Comparison of ENCODE assay signal across 8 cellular contexts in the genomic region with DNA sequence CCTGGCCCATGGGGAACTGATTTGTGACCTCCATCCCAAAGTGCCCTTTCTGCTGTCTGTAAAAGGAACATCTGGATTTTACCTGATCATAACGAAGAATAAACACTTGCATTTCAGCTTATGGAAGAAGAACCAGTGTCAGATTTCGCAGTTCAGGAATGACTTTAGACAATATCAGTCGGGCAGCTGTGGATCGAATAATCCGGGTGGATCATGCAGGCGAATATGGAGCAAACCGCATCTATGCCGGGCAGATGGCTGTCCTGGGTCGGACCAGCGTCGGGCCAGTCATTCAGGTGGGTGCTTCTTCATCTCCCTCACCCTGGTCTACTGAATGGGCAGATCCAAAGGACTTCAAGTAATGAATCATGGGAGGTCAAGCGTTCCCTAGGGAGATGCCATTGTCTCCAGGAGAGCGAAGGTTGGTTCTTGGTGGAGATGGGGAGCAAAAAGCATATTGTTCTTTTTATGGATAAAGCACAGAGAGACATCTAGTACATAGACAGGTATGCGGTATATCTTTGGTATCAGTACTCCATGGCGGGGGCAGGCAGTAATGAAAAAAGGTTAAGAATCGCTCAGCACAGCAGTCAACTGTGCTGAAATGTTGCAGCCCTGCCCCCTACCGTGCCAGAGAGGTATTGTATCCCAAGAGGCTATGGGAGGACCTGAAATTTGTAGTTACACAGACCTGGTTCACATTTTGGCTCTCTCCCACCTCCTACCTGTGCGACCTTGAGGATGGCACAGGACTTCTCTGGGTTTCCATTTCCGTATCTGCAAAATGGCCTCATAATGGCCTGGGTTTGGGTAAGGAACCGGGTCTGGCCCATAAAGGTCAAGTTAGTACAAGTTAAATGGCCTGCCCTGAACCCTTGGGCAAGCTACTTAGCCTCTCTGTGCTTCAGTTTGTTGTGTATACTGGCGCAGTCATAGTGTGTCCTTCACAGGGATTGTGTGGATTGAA. TPM values are rescaled to one million over a fixed set of nuclear protein-coding genes. Genes with fewer than 3 reads are reported as not detected.
DNase-seq lines count a peak whose midpoint lies in the region; ATAC-seq and TF ChIP-seq lines count a peak whose summit lies in the region.

No MANE protein-coding gene starts in this region.

- H3K36me3 ChIP-seq in body of pancreas (replicated peaks in 1 of 2; ENCODE audit: insufficient read depth in 1 of 2, low read depth in 2 of 2) = peaks cover 0 to 10% of the 10 kb centered on the region in 2 donors

- peak; percentile 19 to 67 (median 54) for TF ChIP-seq CTCF in body of pancreas (IDR thresholded peaks at IDR 0.05)

- no peak for ATAC-seq in body of pancreas
- no peak for ATAC-seq in HG03378 (IDR thresholded peaks at IDR 0.05; ENCODE audit: unreplicated experiment)
- no peak for ATAC-seq in GM18502 (IDR thresholded peaks at IDR 0.05; ENCODE audit: poor library complexity, unreplicated experiment)

- WGBS in body of pancreas, 2 donors = 78 to 83% methylated on average over 20 to 21 of the region's 21 CpGs

- no peak overlapping the region for H3K27ac ChIP-seq in body of pancreas

- no peak overlapping the region for H3K4me3 ChIP-seq in body of pancreas

- H3K4me1 ChIP-seq in body of pancreas = peaks cover 14% of the 10 kb centered on the region

- no peaks in the 10 kb centered on the region for H3K27me3 ChIP-seq in body of pancreas

- H3K9me3 ChIP-seq in body of pancreas = no peaks in the 10 kb centered on the region

- intact Hi-C loops in body of pancreas (cut with DNase I) = no loop called here

- peak; percentile 56 for DNase-seq in COLO829 (ENCODE audit: low spot score)
- DNase-seq in HuH-7 (ENCODE audit: low spot score) = peak; percentile 61
- DNase-seq in T-helper 1 cell = peak; percentile 7 to 43 (median 25)
- DNase-seq in body of pancreas = peak; percentile 54 to 70 (median 66)
- peak; percentile 77 for DNase-seq in islet precursor cell
- peak; percentile 32 to 47 for DNase-seq in stimulated activated CD4-positive, alpha-beta T cell treated with anti-CD3 and anti-CD28 coated beads, Interleukin-4, amount 100 ng/mL, for 4 hours

- TF ChIP-seq POLR2A in body of pancreas (IDR thresholded peaks at IDR 0.05) = no peak

RNA-seq across cellular contexts. Expression of gene COQ7, which starts 4.7 kb away (rescaled TPM):
- total RNA-seq in body of pancreas = 1 to 10 TPM; 8.6 to 9.1 TPM

RNA-seq across cellular contexts. Expression of gene ITPRIPL2, which starts 41.7 kb away (rescaled TPM):
- total RNA-seq in body of pancreas = 10 to 100 TPM; 22.7 to 35.5 TPM

Comparison
In these comparisons a context has a peak if more than half of its experiments do, and no peak if none do; other contexts are left out.
1. DNase-seq: peak in every context shown above with its lines; median percentile 77 in islet precursor cell; 66 in body of pancreas; 61 in HuH-7; 56 in COLO829; 40 in stimulated activated CD4-positive, alpha-beta T cell treated with anti-CD3 and anti-CD28 coated beads, Interleukin-4, amount 100 ng/mL, for 4 hours; 25 in T-helper 1 cell.